38 cellular contexts compared by ENCODE assay signal in the genomic region with DNA sequence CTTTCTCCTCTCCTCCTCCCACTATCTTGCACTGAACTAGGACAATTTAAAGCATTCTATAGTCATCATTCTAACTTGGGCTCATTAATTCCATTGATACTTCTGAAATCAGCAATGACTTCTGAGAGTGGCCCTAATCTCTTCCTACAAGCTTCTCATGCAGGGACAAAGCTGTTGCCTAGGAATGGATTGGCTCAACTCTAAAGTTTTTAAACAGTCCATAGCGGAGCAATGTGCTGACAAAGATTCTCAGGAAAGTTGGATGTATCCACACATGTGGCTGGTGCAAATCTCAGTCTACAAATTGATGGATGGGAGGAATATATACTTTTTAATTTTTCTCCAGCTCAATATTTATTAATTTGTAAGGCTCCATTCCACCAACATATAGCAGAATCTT.
"Had no signal": no experiment of that assay in that cellular context is flagged by ENCODE, and none has a peak within 500 bp of the region (broad histone marks: within the 10 kb centered on the region; RNA-seq: fewer than 3 reads in every experiment).

No MANE protein-coding gene starts in this region.

- H3K4me1 ChIP-seq: adrenal gland, body of pancreas had no signal

- H3K9me3 Mint-ChIP-seq: activated B cell treated with CpG ODN at 0.5 μM for 24 hours; activated CD4-positive, alpha-beta memory T cell treated with anti-CD3 and anti-CD28 coated beads for 36 hours; activated CD4-positive, alpha-beta T cell treated with anti-CD3 and anti-CD28 coated beads, Interleukin-2, amount 10 ng/mL, durations not matched to agents 24 days and 14 days; activated CD8-positive, alpha-beta T cell treated with anti-CD3 and anti-CD28 coated beads for 36 hours; activated naive CD4-positive, alpha-beta T cell treated with anti-CD3 and anti-CD28 coated beads for 36 hours; activated naive CD4-positive, alpha-beta T cell treated with anti-CD3 and anti-CD28 coated beads, Interleukin-2, amount 50 U/mL, for 72 hours; activated naive CD8-positive, alpha-beta T cell treated with anti-CD3 and anti-CD28 coated beads for 36 hours; activated T-cell treated with anti-CD3 and anti-CD28 coated beads, Interleukin-2, amount 50 U/mL, for 4 hours; activated T-helper 1 cell treated with anti-CD3 and anti-CD28 coated beads, Interleukin-12 subunit alpha, Interleukin-12 subunit beta, Interleukin-2, Interleukin-4 antibody, amounts not matched to agents 30 ng/mL and 10 ng/mL and 1 ng/mL, durations not matched to agents 14 hours and 24 hours and 36 hours; activated T-helper 17 cell treated with anti-CD3 and anti-CD28 coated beads, Interleukin-2, amount 50 U/mL, for 72 hours; central memory CD8-positive, alpha-beta T cell; T-helper 1 cell treated with Interleukin-12 subunit alpha and Interleukin-12 subunit beta and Interleukin-4 antibody, amounts not matched to agents 30 μg/mL and 1 μg/mL, for 36 hours; T-helper 2 cell treated with Interferon-gamma antibody and Interleukin-4, amounts not matched to agents 5 μg/mL and 100 μg/mL, for 36 hours had no signal

- H3K27me3 Mint-ChIP-seq: activated B cell treated with CpG ODN at 0.5 μM for 24 hours; activated CD4-positive, alpha-beta memory T cell treated with anti-CD3 and anti-CD28 coated beads for 36 hours; activated CD4-positive, alpha-beta T cell treated with anti-CD3 and anti-CD28 coated beads, Interleukin-2, amount 10 ng/mL, durations not matched to agents 24 days and 14 days; activated naive CD8-positive, alpha-beta T cell treated with anti-CD3 and anti-CD28 coated beads for 36 hours; central memory CD8-positive, alpha-beta T cell had no signal

- H3K27me3 ChIP-seq: adrenal gland, body of pancreas, cardiac muscle cell had no signal

- ATAC-seq: activated CD8-positive, alpha-beta T cell treated with anti-CD3 and anti-CD28 coated beads for 36 hours; activated naive CD4-positive, alpha-beta T cell treated with anti-CD3 and anti-CD28 coated beads, Interleukin-2, amount 50 U/mL, for 72 hours; activated T-cell treated with anti-CD3 and anti-CD28 coated beads, Interleukin-2, amount 50 U/mL, for 4 hours; activated T-cell treated with anti-CD3 and anti-CD28 coated beads, Interleukin-2, amount 50 U/mL, for 72 hours; activated T-helper 17 cell treated with anti-CD3 and anti-CD28 coated beads, Interleukin-2, amount 50 U/mL, for 72 hours; body of pancreas had no signal

- H3K4me3 Mint-ChIP-seq: activated B cell treated with CpG ODN at 0.5 μM for 24 hours; activated CD4-positive, alpha-beta memory T cell treated with anti-CD3 and anti-CD28 coated beads for 36 hours; activated CD4-positive, alpha-beta T cell treated with anti-CD3 and anti-CD28 coated beads, Interleukin-2, amount 10 ng/mL, durations not matched to agents 24 days and 14 days; activated CD8-positive, alpha-beta T cell treated with anti-CD3 and anti-CD28 coated beads for 36 hours; activated naive CD4-positive, alpha-beta T cell treated with anti-CD3 and anti-CD28 coated beads for 36 hours; activated naive CD8-positive, alpha-beta T cell treated with anti-CD3 and anti-CD28 coated beads for 36 hours; activated T-cell treated with anti-CD3 and anti-CD28 coated beads, Interleukin-2, amount 50 U/mL, for 4 hours; activated T-cell treated with anti-CD3 and anti-CD28 coated beads, Interleukin-2, amount 50 U/mL, for 72 hours; activated T-helper 1 cell treated with anti-CD3 and anti-CD28 coated beads, Interleukin-12 subunit alpha, Interleukin-12 subunit beta, Interleukin-2, Interleukin-4 antibody, amounts not matched to agents 30 ng/mL and 10 ng/mL and 1 ng/mL, durations not matched to agents 14 hours and 24 hours and 36 hours; activated T-helper 17 cell treated with anti-CD3 and anti-CD28 coated beads, Interleukin-2, amount 50 U/mL, for 72 hours; central memory CD8-positive, alpha-beta T cell; T-helper 1 cell treated with Interleukin-12 subunit alpha and Interleukin-12 subunit beta and Interleukin-4 antibody, amounts not matched to agents 30 μg/mL and 1 μg/mL, for 36 hours; T-helper 2 cell treated with Interferon-gamma antibody and Interleukin-4, amounts not matched to agents 5 μg/mL and 100 μg/mL, for 36 hours had no signal

- H3K9me3 ChIP-seq: adrenal gland, body of pancreas had no signal

- H3K36me3 ChIP-seq: adrenal gland, cardiac muscle cell had no signal

- H3K36me3 Mint-ChIP-seq: activated CD4-positive, alpha-beta memory T cell treated with anti-CD3 and anti-CD28 coated beads for 36 hours; activated naive CD4-positive, alpha-beta T cell treated with anti-CD3 and anti-CD28 coated beads, Interleukin-2, amount 50 U/mL, for 72 hours; activated naive CD8-positive, alpha-beta T cell treated with anti-CD3 and anti-CD28 coated beads for 36 hours had no signal

- H3K27ac ChIP-seq: adrenal gland, body of pancreas, cardiac muscle cell, VCaP had no signal

- H3K27ac Mint-ChIP-seq: activated B cell treated with CpG ODN at 0.5 μM for 24 hours; activated CD4-positive, alpha-beta memory T cell treated with anti-CD3 and anti-CD28 coated beads for 36 hours; activated CD4-positive, alpha-beta T cell treated with anti-CD3 and anti-CD28 coated beads, Interleukin-2, amount 10 ng/mL, durations not matched to agents 24 days and 14 days; activated CD8-positive, alpha-beta T cell treated with anti-CD3 and anti-CD28 coated beads for 36 hours; activated naive CD4-positive, alpha-beta T cell treated with anti-CD3 and anti-CD28 coated beads for 36 hours; activated naive CD4-positive, alpha-beta T cell treated with anti-CD3 and anti-CD28 coated beads, Interleukin-2, amount 50 U/mL, for 72 hours; activated naive CD8-positive, alpha-beta T cell treated with anti-CD3 and anti-CD28 coated beads for 36 hours; activated T-cell treated with anti-CD3 and anti-CD28 coated beads, Interleukin-2, amount 50 U/mL, for 72 hours; activated T-helper 1 cell treated with anti-CD3 and anti-CD28 coated beads, Interleukin-12 subunit alpha, Interleukin-12 subunit beta, Interleukin-2, Interleukin-4 antibody, amounts not matched to agents 30 ng/mL and 10 ng/mL and 1 ng/mL, durations not matched to agents 14 hours and 24 hours and 36 hours; activated T-helper 17 cell treated with anti-CD3 and anti-CD28 coated beads, Interleukin-2, amount 50 U/mL, for 72 hours; T-helper 1 cell treated with Interleukin-12 subunit alpha and Interleukin-12 subunit beta and Interleukin-4 antibody, amounts not matched to agents 30 μg/mL and 1 μg/mL, for 36 hours; T-helper 2 cell treated with Interferon-gamma antibody and Interleukin-4, amounts not matched to agents 5 μg/mL and 100 μg/mL, for 36 hours had no signal

- H3K4me1 Mint-ChIP-seq: activated CD4-positive, alpha-beta T cell treated with anti-CD3 and anti-CD28 coated beads, Interleukin-2, amount 10 ng/mL, durations not matched to agents 24 days and 14 days; activated naive CD8-positive, alpha-beta T cell treated with anti-CD3 and anti-CD28 coated beads for 36 hours; activated T-helper 17 cell treated with anti-CD3 and anti-CD28 coated beads, Interleukin-2, amount 50 U/mL, for 72 hours had no signal

- FAIRE-seq: astrocyte, TTC549 had no signal

- DNase-seq: activated B cell treated with CpG ODN at 0.5 μM for 24 hours; activated CD4-positive, alpha-beta memory T cell treated with anti-CD3 and anti-CD28 coated beads for 36 hours; activated CD4-positive, alpha-beta T cell treated with anti-CD3 and anti-CD28 coated beads for 4 hours; activated CD4-positive, alpha-beta T cell treated with anti-CD3 and anti-CD28 coated beads, Interleukin-2, amount 10 ng/mL, durations not matched to agents 24 days and 14 days; activated CD4-positive, alpha-beta T cell treated with anti-CD3 and anti-CD28 coated beads, Interleukin-2, amount 50 U/mL, for 1 hour; activated CD4-positive, alpha-beta T cell treated with anti-CD3 and anti-CD28 coated beads, Interleukin-2, amount 50 U/mL, for 4 hours; activated CD4-positive, CD25-positive, alpha-beta regulatory T cell treated with anti-CD3 and anti-CD28 coated beads, Interleukin-2, amount 50 U/mL, for 72 hours; activated CD8-positive, alpha-beta memory T cell treated with anti-CD3 and anti-CD28 coated beads, Interleukin-2, amount 50 U/mL, for 4 hours; activated CD8-positive, alpha-beta T cell treated with anti-CD3 and anti-CD28 coated beads for 36 hours; activated effector memory CD4-positive, alpha-beta T cell treated with anti-CD3 and anti-CD28 coated beads, Interleukin-2, amount 50 U/mL, for 16 hours; activated gamma-delta T cell treated with Interleukin-2 at 50 U/mL for 16 hours; activated naive CD4-positive, alpha-beta T cell; activated naive CD4-positive, alpha-beta T cell treated with anti-CD3 and anti-CD28 coated beads for 36 hours; activated naive CD4-positive, alpha-beta T cell treated with anti-CD3 and anti-CD28 coated beads, Interleukin-2, amount 50 U/mL, for 16 hours; activated naive CD8-positive, alpha-beta T cell treated with anti-CD3 and anti-CD28 coated beads for 36 hours; activated T-cell treated with anti-CD3 and anti-CD28 coated beads for 4 hours; activated T-cell treated with anti-CD3 and anti-CD28 coated beads, Interleukin-2, amount 50 U/mL, for 1 hour; activated T-cell treated with anti-CD3 and anti-CD28 coated beads, Interleukin-2, amount 50 U/mL, for 4 hours; activated T-cell treated with anti-CD3 and anti-CD28 coated beads, Interleukin-2, amount 50 U/mL, for 72 hours; adrenal gland; amniotic stem cell; aorta; body of pancreas; caudate nucleus; cerebellar nuclear complex; T-helper 1 cell; T-helper 2 cell; T-helper 9 cell had no signal

- H3K4me3 ChIP-seq: adrenal gland, body of pancreas, cardiac muscle cell had no signal
